Comparison of ENCODE assay signal across 8 cellular contexts in genomic region chr20:34955232-34956040, GRCh38. TPM values are rescaled to one million over a fixed set of nuclear protein-coding genes. Genes with fewer than 3 reads are reported as not detected.
DNase-seq lines count a peak whose midpoint lies in the region; ATAC-seq, FAIRE-seq and TF ChIP-seq lines count a peak whose summit lies in the region.

GSS (minus strand) TSS chr20:34955806; CDS start chr20:34951852, 3,954 bp downstream.
MYH7B (plus strand) TSS chr20:34955868; CDS start chr20:34978006, 22,138 bp downstream.

- no peaks in the 10 kb centered on the region for H3K9me3 Mint-ChIP-seq in natural killer cell treated with Interleukin-12 subunit alpha and Interleukin-12 subunit beta and Interleukin-15 and Interleukin-18, amount 100 ng/mL, for 72 hours

- TF ChIP-seq CTCF in RWPE1 (conservative IDR thresholded peaks at IDR 0.05; ENCODE audit: low read depth): peak; percentile 82
- peak; percentile 44 for TF ChIP-seq CTCF in fibroblast of pulmonary artery (IDR thresholded peaks at IDR 0.05; ENCODE audit: low read length, missing control alignments)

- H3K4me1 ChIP-seq in ES-I3 (ENCODE audit: insufficient read depth, low read length): peaks cover 20% of the 10 kb centered on the region

- CTCF ChIA-PET in RWPE1 (lab: Yijun Ruan, JAX): interaction anchor here (0.6 to 4.8 kb wide), 11 partner anchors 13 to 120 kb away, joined by 3 to 57 read pairs (median 3); partner anchors contain the start of genes ACSS2 and GGT7

- H3K27me3 Mint-ChIP-seq in natural killer cell treated with Interleukin-12 subunit alpha and Interleukin-12 subunit beta and Interleukin-15 and Interleukin-18, amount 100 ng/mL, for 72 hours: no peaks in the 10 kb centered on the region

- H3K4me1 Mint-ChIP-seq in natural killer cell treated with Interleukin-12 subunit alpha and Interleukin-12 subunit beta and Interleukin-15 and Interleukin-18, amount 100 ng/mL, for 72 hours (ENCODE audit: low read depth in 2 of 2): peaks cover 22% of the 10 kb centered on the region in 2 donors

- peak; percentile 97 to 98 for ATAC-seq in natural killer cell treated with Interleukin-12 subunit alpha and Interleukin-12 subunit beta and Interleukin-15 and Interleukin-18, amount 100 ng/mL, for 72 hours

- H3K4me3 Mint-ChIP-seq in natural killer cell treated with Interleukin-12 subunit alpha and Interleukin-12 subunit beta and Interleukin-15 and Interleukin-18, amount 100 ng/mL, for 72 hours: peak within 1 kb of the TSS; percentile 95

- H3K9ac ChIP-seq in ES-I3 (ENCODE audit: low read depth, low read length): peak within 1 kb of the TSS; percentile 74

- H3K27ac ChIP-seq in RWPE1: peak within 1 kb of the TSS; percentile 88

- no peak for FAIRE-seq in H54 (lab: Jason Lieb, UNC)

- no peaks in the 10 kb centered on the region for H3K36me3 Mint-ChIP-seq in natural killer cell treated with Interleukin-12 subunit alpha and Interleukin-12 subunit beta and Interleukin-15 and Interleukin-18, amount 100 ng/mL, for 72 hours

- TF ChIP-seq POLR2A in H54 (IDR thresholded peaks at IDR 0.05; ENCODE audit: low read depth, low read length): peak; percentile 91

- POLR2A ChIA-PET in RWPE1 (lab: Yijun Ruan, JAX; ENCODE audit: low non-redundant PET): interaction anchor here (0.8 to 1.9 kb wide), 3 partner anchors 10 to 81 kb away, joined by 3 to 13 read pairs (median 5); partner anchors contain the start of gene ACSS2

- H3K36me3 ChIP-seq in ES-I3 (ENCODE audit: insufficient read depth, low read length): no peaks in the 10 kb centered on the region

- H3K27ac Mint-ChIP-seq in natural killer cell treated with Interleukin-12 subunit alpha and Interleukin-12 subunit beta and Interleukin-15 and Interleukin-18, amount 100 ng/mL, for 72 hours: peak within 1 kb of the TSS; percentile 94 to 96

- H3K9me3 ChIP-seq in ES-I3 (ENCODE audit: control insufficient read depth, insufficient read depth, low read length): no peaks in the 10 kb centered on the region

- DNase-seq in H54 (ENCODE audit: insufficient read length, low spot score): peak; percentile 94
- DNase-seq in LoVo (ENCODE audit: low spot score): peak; percentile 97
- peak; percentile 100 for DNase-seq in RWPE1 (ENCODE audit: low spot score)
- peak; percentile 94 for DNase-seq in activated effector memory CD4-positive, alpha-beta T cell treated with Interleukin-2 at 50 U/mL for 16 hours
- DNase-seq in fibroblast of pulmonary artery (ENCODE audit: low read depth): peak; percentile 97
- peak; percentile 97 for DNase-seq in natural killer cell treated with Interleukin-12 subunit alpha and Interleukin-12 subunit beta and Interleukin-15 and Interleukin-18, amount 100 ng/mL, for 72 hours (ENCODE audit: low spot score)
- DNase-seq in stimulated activated naive CD4-positive, alpha-beta T cell treated with Interleukin-2 at 50 U/mL for 16 hours (lab: John Stamatoyannopoulos, UW): peak; percentile 96

- H3K4me3 ChIP-seq in fibroblast of pulmonary artery (replicated peaks; ENCODE audit: low read depth, low read length): peak within 1 kb of the TSS; percentile 85

RNA-seq across cellular contexts. Expression of gene GSS, which starts in this region (rescaled TPM):
- 10 to 100 TPM; 53.3 to 71.3 TPM for total RNA-seq in natural killer cell treated with Interleukin-12 subunit alpha and Interleukin-12 subunit beta and Interleukin-15 and Interleukin-18, amount 100 ng/mL, for 72 hours

RNA-seq across cellular contexts. Expression of gene MYH7B, which starts in this region (rescaled TPM):
- under 1 TPM in 1 of 2 donors, not detected in 1; 0.19 TPM for total RNA-seq in natural killer cell treated with Interleukin-12 subunit alpha and Interleukin-12 subunit beta and Interleukin-15 and Interleukin-18, amount 100 ng/mL, for 72 hours

Comparison
In these comparisons a context has a peak if more than half of its experiments do, and no peak if none do; other contexts are left out.
1. Peak in every context shown above with its lines: DNase-seq, ATAC-seq, H3K4me3 ChIP-seq and H3K27ac ChIP-seq.